ENCODE assay signal across 16 cellular contexts in the genomic region with DNA sequence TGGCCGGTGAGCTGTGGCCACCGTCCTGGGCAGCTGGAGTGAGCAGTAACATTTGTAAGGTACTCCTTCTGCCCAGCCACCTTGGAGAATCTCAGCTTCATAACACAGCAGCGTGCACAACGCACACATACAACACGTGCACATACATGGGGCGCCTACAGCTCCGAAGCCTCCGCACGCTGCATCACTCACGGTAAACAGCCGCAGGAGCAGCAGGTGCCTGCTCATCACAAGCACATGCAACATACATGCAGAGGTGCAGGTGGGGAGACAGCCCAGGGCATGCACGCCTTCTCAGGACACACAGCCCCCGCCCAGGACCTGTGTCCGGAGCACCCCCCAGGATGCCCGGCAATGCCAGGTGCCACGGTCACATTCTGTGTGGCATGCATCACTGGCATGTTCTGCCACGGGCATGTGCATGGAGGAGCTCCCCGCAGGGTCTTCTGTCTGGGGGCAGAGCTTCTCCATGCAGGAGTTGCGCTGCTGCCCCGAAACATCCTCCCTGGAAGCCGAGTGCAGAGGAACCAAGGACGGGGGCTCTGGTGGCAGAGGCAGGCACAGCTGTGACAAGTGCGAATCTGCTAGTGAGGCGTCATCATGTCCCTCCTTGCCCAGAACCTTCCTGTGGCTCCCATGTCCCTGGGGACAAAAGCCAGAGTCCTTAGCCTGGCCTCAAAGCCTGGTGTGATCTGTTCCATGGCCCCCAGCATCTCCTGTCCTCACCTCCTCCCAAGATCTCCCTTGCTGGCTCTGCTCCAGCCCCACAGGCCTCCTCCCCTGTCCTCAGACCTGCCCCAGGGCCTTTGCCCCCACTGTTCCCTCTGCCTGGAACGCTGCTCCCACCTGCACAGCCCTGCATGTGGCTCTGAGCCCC.
DNase-seq lines count a peak whose midpoint lies in the region; ATAC-seq and TF ChIP-seq lines count a peak whose summit lies in the region.
"Had no signal": no experiment of that assay in that cellular context is flagged by ENCODE, and none has a peak within 500 bp of the region (broad histone marks: within the 10 kb centered on the region; RNA-seq: fewer than 3 reads in every experiment).

No MANE protein-coding gene starts in this region.

- no peak overlapping the region for H3K4me3 Mint-ChIP-seq in activated naive CD8-positive, alpha-beta T cell treated with anti-CD3 and anti-CD28 coated beads, Interleukin-2, amount 50 U/mL, for 24 hours
- H3K4me3 Mint-ChIP-seq in HFFc6, result no peak overlapping the region
- H3K4me3 Mint-ChIP-seq: dendritic cell treated with granulocyte-macrophage colony-stimulating factor and Interleukin-4, amounts not matched to agents 40 ng/mL and 50 ng/mL, for 4 days; nephron had no signal

- no peak for TF ChIP-seq CTCF in left lung (IDR thresholded peaks at IDR 0.05)
- no peak for TF ChIP-seq CTCF in spleen (IDR thresholded peaks at IDR 0.05 in 8 of 11, conservative IDR thresholded peaks at IDR 0.05 in 3 of 11)
- TF ChIP-seq CTCF in transverse colon (IDR thresholded peaks at IDR 0.05), result no peak
- no peak for TF ChIP-seq CTCF in HFFc6 (IDR thresholded peaks at IDR 0.05)

- H3K27me3 Mint-ChIP-seq in activated naive CD8-positive, alpha-beta T cell treated with anti-CD3 and anti-CD28 coated beads, Interleukin-2, amount 50 U/mL, for 24 hours, result peaks cover 10% of the 10 kb centered on the region
- peaks cover 2% of the 10 kb centered on the region for H3K27me3 Mint-ChIP-seq in HFFc6 (ENCODE audit: insufficient read depth)

- no peaks in the 10 kb centered on the region for H3K27me3 ChIP-seq in left lung
- peaks cover 0 to 10% (median 0%) of the 10 kb centered on the region in 7 donors for H3K27me3 ChIP-seq in spleen (replicated peaks in 1 of 7)
- H3K27me3 ChIP-seq in transverse colon, result no peaks in the 10 kb centered on the region
- H3K27me3 ChIP-seq: uterus had no signal

- intact Hi-C loops in left lung (cut with DNase I) (loop anchor here in 1 of 2 donors (10.0 kb wide), 1 partner anchor 176 kb away; no protein-coding TSS in a partner anchor), spleen (cut with DNase I; ENCODE audit: low total_unique reads) (no loop called here), transverse colon (cut with DNase I; ENCODE audit: low total_unique reads) (loop anchor here (10.0 kb wide), 1 partner anchor 186 kb away; the partner anchor contains the start of gene GSE1)

- TF ChIP-seq POLR2A in spleen (IDR thresholded peaks at IDR 0.05) (no peak), transverse colon (IDR thresholded peaks at IDR 0.05) (no peak)

- H3K36me3 ChIP-seq in left lung, result no peaks in the 10 kb centered on the region
- no peaks in the 10 kb centered on the region for H3K36me3 ChIP-seq in spleen
- H3K36me3 ChIP-seq in transverse colon, result no peaks in the 10 kb centered on the region
- H3K36me3 ChIP-seq: uterus had no signal

- H3K4me3 ChIP-seq in left lung (no peak overlapping the region), spleen (no peak overlapping the region), transverse colon (no peak overlapping the region)
- H3K4me3 ChIP-seq: skin epidermis, uterus had no signal

- H3K4me1 Mint-ChIP-seq in activated naive CD8-positive, alpha-beta T cell treated with anti-CD3 and anti-CD28 coated beads, Interleukin-2, amount 50 U/mL, for 24 hours, result no peaks in the 10 kb centered on the region
- H3K4me1 Mint-ChIP-seq in HFFc6 (ENCODE audit: low read depth), result no peaks in the 10 kb centered on the region

- WGBS in spleen, 5 donors, result 80 to 95% (median 90%) methylated on average over 22 to 25 of the region's 25 CpGs
- 89% methylated on average over 24 of the region's 25 CpGs; no CpG with 5 or more reads in 1 of the 2 donors for WGBS in transverse colon (ENCODE audit: low coverage in 1 of 2), 2 donors

- in situ Hi-C loops in transverse colon (cut with MboI; ENCODE audit: low pct_ligation_motif_present in 1 of 4, low pct_unique_long_range_greater_than_20kb in 1 of 4, low sequenced_read_pairs in 3 of 4), result loop anchor here in 3 of 4 donors (10.0 to 25.0 kb wide), 2 partner anchors 183 to 196 kb away; partner anchors contain the start of gene GSE1 (in 2 of the 3)

- H3K27ac ChIP-seq in left lung (no peak overlapping the region), spleen (no peak overlapping the region), transverse colon (no peak overlapping the region)
- H3K27ac ChIP-seq: skin epidermis, uterus had no signal

- H3K36me3 Mint-ChIP-seq in activated naive CD4-positive, alpha-beta T cell treated with anti-CD3 and anti-CD28 coated beads, Interleukin-2, amount 50 U/mL, for 72 hours, result no peaks in the 10 kb centered on the region
- no peaks in the 10 kb centered on the region for H3K36me3 Mint-ChIP-seq in activated naive CD8-positive, alpha-beta T cell treated with anti-CD3 and anti-CD28 coated beads, Interleukin-2, amount 50 U/mL, for 24 hours (ENCODE audit: low read depth)
- H3K36me3 Mint-ChIP-seq in HFFc6 (ENCODE audit: low read depth), result no peaks in the 10 kb centered on the region

- TF ChIP-seq EP300 in transverse colon (IDR thresholded peaks at IDR 0.05; ENCODE audit: low read depth), result no peak

- no peak for ATAC-seq in activated naive CD4-positive, alpha-beta T cell treated with anti-CD3 and anti-CD28 coated beads, Interleukin-2, amount 50 U/mL, for 72 hours
- ATAC-seq in activated naive CD8-positive, alpha-beta T cell treated with anti-CD3 and anti-CD28 coated beads, Interleukin-2, amount 50 U/mL, for 24 hours, result no peak
- ATAC-seq in left lung, result no peak

- DNase-seq in activated naive CD4-positive, alpha-beta T cell treated with anti-CD3 and anti-CD28 coated beads, Interleukin-2, amount 50 U/mL, for 72 hours (ENCODE audit: low spot score in 2 of 2), result peak; percentile 2 to 52
- DNase-seq in activated naive CD4-positive, alpha-beta T cell treated with anti-CD3 and anti-CD28 coated beads, Interleukin-2, amount 50 U/mL, for 16 hours, result no peak
- DNase-seq in activated naive CD8-positive, alpha-beta T cell treated with anti-CD3 and anti-CD28 coated beads, Interleukin-2, amount 50 U/mL, for 24 hours, result peak; percentile 1
- DNase-seq in left lung (peak; percentile 25 to 74), spleen (peak; percentile 68), transverse colon (no peak), HFFc6 (no peak), NCI-H446 treated with DMSO at 0.1 percent for 48 hours (lab: John Stamatoyannopoulos, UW) (no peak)
- DNase-seq: DMS 273 treated with DMSO at 0.1 percent for 48 hours, hippocampal formation, NCI-H2029 treated with DMSO at 0.1 percent for 48 hours, NCI-H526 treated with DMSO at 0.1 percent for 48 hours had no signal

- peak overlapping the region in 1 of 2 donors; percentile 47 for H3K27ac Mint-ChIP-seq in activated naive CD4-positive, alpha-beta T cell treated with anti-CD3 and anti-CD28 coated beads, Interleukin-2, amount 50 U/mL, for 72 hours
- H3K27ac Mint-ChIP-seq in activated naive CD8-positive, alpha-beta T cell treated with anti-CD3 and anti-CD28 coated beads, Interleukin-2, amount 50 U/mL, for 24 hours, result no peak overlapping the region
- no peak overlapping the region for H3K27ac Mint-ChIP-seq in HFFc6
- H3K27ac Mint-ChIP-seq: dendritic cell treated with granulocyte-macrophage colony-stimulating factor and Interleukin-4, amounts not matched to agents 40 ng/mL and 50 ng/mL, for 4 days; nephron had no signal

- H3K9me3 Mint-ChIP-seq in activated naive CD4-positive, alpha-beta T cell treated with anti-CD3 and anti-CD28 coated beads, Interleukin-2, amount 50 U/mL, for 72 hours, result no peaks in the 10 kb centered on the region
- H3K9me3 Mint-ChIP-seq in activated naive CD8-positive, alpha-beta T cell treated with anti-CD3 and anti-CD28 coated beads, Interleukin-2, amount 50 U/mL, for 24 hours, result no peaks in the 10 kb centered on the region
- no peaks in the 10 kb centered on the region for H3K9me3 Mint-ChIP-seq in HFFc6
- H3K9me3 Mint-ChIP-seq: dendritic cell treated with granulocyte-macrophage colony-stimulating factor and Interleukin-4, amounts not matched to agents 40 ng/mL and 50 ng/mL, for 4 days; nephron had no signal

- H3K4me1 ChIP-seq in left lung, result peaks cover 0 to 6% of the 10 kb centered on the region in 2 donors
- H3K4me1 ChIP-seq in spleen, result no peaks in the 10 kb centered on the region
- peaks cover 0 to 5% (median 1%) of the 10 kb centered on the region in 4 donors for H3K4me1 ChIP-seq in transverse colon
- H3K4me1 ChIP-seq: uterus had no signal

- H3K9me3 ChIP-seq in left lung (no peaks in the 10 kb centered on the region), spleen (no peaks in the 10 kb centered on the region), transverse colon (no peaks in the 10 kb centered on the region)
- H3K9me3 ChIP-seq: uterus had no signal

Comparison
In these comparisons a context has a peak if more than half of its experiments do, and no peak if none do; other contexts are left out.
1. DNase-seq: peak in activated naive CD4-positive, alpha-beta T cell treated with anti-CD3 and anti-CD28 coated beads, Interleukin-2, amount 50 U/mL, for 72 hours (2 of 2), activated naive CD8-positive, alpha-beta T cell treated with anti-CD3 and anti-CD28 coated beads, Interleukin-2, amount 50 U/mL, for 24 hours (single experiment), left lung (2 of 2) and spleen (single experiment); none in activated naive CD4-positive, alpha-beta T cell treated with anti-CD3 and anti-CD28 coated beads, Interleukin-2, amount 50 U/mL, for 16 hours (single experiment), transverse colon (single experiment), HFFc6 (single experiment) and NCI-H446 treated with DMSO at 0.1 percent for 48 hours (single experiment).